ENCODE assay signal across 8 cellular contexts in the genomic region with DNA sequence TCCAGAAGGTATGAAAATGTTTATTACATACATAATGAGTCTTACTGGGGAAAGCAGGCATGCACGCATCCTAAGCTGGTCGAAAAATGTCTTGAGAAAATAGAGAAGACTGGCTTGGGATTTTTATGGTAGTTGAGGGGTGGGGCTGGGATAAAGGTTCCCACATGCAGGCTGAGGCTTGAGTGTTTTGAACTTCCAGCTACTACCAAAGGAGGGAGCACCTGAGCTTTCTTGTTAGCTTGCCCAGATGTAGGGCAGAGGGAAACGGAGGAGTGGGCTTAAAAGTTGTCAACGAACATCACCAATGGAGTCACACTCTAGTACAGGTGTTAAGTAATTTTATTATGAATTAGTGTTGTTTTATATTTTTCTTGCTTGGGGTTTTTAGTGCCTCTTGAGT. TPM values are rescaled to one million over a fixed set of nuclear protein-coding genes. Genes with fewer than 3 reads are reported as not detected.
DNase-seq lines count a peak whose midpoint lies in the region; ATAC-seq and TF ChIP-seq lines count a peak whose summit lies in the region.

No MANE protein-coding gene starts in this region.

- H3K4me2 ChIP-seq in OCI-LY1 (ENCODE audit: low read length) = no peak overlapping the region

- H2AFZ ChIP-seq in OCI-LY1 (ENCODE audit: low read length) = no peak overlapping the region

- H3K4me3 Mint-ChIP-seq in Calu3 (ENCODE audit: low read depth, unreplicated experiment) = no peak overlapping the region
- no peak overlapping the region for H3K4me3 Mint-ChIP-seq in activated naive CD4-positive, alpha-beta T cell treated with anti-CD3 and anti-CD28 coated beads, Interleukin-2, amount 10 ng/mL, durations not matched to agents 7 days and 5 days

- peak; percentile 64 for TF ChIP-seq CTCF in Calu3 (IDR thresholded peaks at IDR 0.05; ENCODE audit: unreplicated experiment)
- peak; percentile 42; the same call in 1 of the 2 replicates for TF ChIP-seq CTCF in OCI-LY1 (IDR thresholded peaks at IDR 0.05; ENCODE audit: low read length)

- H3K9me2 ChIP-seq in OCI-LY1 (ENCODE audit: low read depth, low read length) = no peaks in the 10 kb centered on the region

- no peaks in the 10 kb centered on the region for H3K27me3 Mint-ChIP-seq in Calu3 (ENCODE audit: unreplicated experiment)
- no peaks in the 10 kb centered on the region for H3K27me3 Mint-ChIP-seq in activated naive CD4-positive, alpha-beta T cell treated with anti-CD3 and anti-CD28 coated beads, Interleukin-2, amount 10 ng/mL, durations not matched to agents 7 days and 5 days

- H3K9me3 ChIP-seq in OCI-LY1 (ENCODE audit: low read length) (no peaks in the 10 kb centered on the region), iPS DF 6.9 (ENCODE audit: control insufficient read depth, insufficient read depth, low read length) (no peaks in the 10 kb centered on the region)

- BruUV-seq in Calu3 (replicated peaks; lab: Mats Ljungman, UMichigan) = no TSS peak

- H3K9ac ChIP-seq in OCI-LY1 (ENCODE audit: low read length) = no peak overlapping the region

- no peak overlapping the region for H3K27ac ChIP-seq in OCI-LY1 (ENCODE audit: low read depth, low read length, poor library complexity, severe bottlenecking)
- H3K27ac ChIP-seq in iPS DF 6.9 (ENCODE audit: low read length) = no peak overlapping the region

- WGBS in iPS DF 6.9 (ENCODE audit: insufficient coverage, insufficient read length) = no CpG with 5 or more reads among the region's 4 CpGs

- H3K36me3 Mint-ChIP-seq in Calu3 (ENCODE audit: insufficient read depth, unreplicated experiment) = no peaks in the 10 kb centered on the region
- no peaks in the 10 kb centered on the region for H3K36me3 Mint-ChIP-seq in activated naive CD4-positive, alpha-beta T cell treated with anti-CD3 and anti-CD28 coated beads, Interleukin-2, amount 10 ng/mL, durations not matched to agents 7 days and 5 days

- H3F3A ChIP-seq in OCI-LY1 (ENCODE audit: insufficient read depth, low read length) = no peaks in the 10 kb centered on the region

- DNase-seq in Calu3 = peak; percentile 33
- DNase-seq in H4 (ENCODE audit: low spot score) = peak; percentile 21
- peak; percentile 18 for DNase-seq in iPS DF 6.9 (ENCODE audit: low read depth, low spot score)
- DNase-seq in posterior cingulate gyrus = no peak
- DNase-seq in activated naive CD4-positive, alpha-beta T cell treated with anti-CD3 and anti-CD28 coated beads, Interleukin-2, amount 10 ng/mL, durations not matched to agents 7 days and 5 days = no peak

- no peaks in the 10 kb centered on the region for H3K36me3 ChIP-seq in OCI-LY1 (ENCODE audit: insufficient read depth, low read length)
- no peaks in the 10 kb centered on the region for H3K36me3 ChIP-seq in iPS DF 6.9 (ENCODE audit: control insufficient read depth, insufficient read depth, low read length)

- intact Hi-C loops in Calu3 (cut with micrococcal nuclease; ENCODE audit: unreplicated experiment) (loop anchor here (1.0 kb wide), 1 partner anchor 67 kb away; a partner anchor contains a TSS), posterior cingulate gyrus (cut with DNase I) (no loop called here)

- no peaks in the 10 kb centered on the region for H3K4me1 Mint-ChIP-seq in Calu3 (ENCODE audit: low read depth, unreplicated experiment)
- H3K4me1 Mint-ChIP-seq in activated naive CD4-positive, alpha-beta T cell treated with anti-CD3 and anti-CD28 coated beads, Interleukin-2, amount 10 ng/mL, durations not matched to agents 7 days and 5 days = no peaks in the 10 kb centered on the region

- no peaks in the 10 kb centered on the region for H4K20me1 ChIP-seq in OCI-LY1 (ENCODE audit: insufficient read depth, low read length)

- H3K27ac Mint-ChIP-seq in Calu3 (ENCODE audit: unreplicated experiment) = no peak overlapping the region
- no peak overlapping the region for H3K27ac Mint-ChIP-seq in activated naive CD4-positive, alpha-beta T cell treated with anti-CD3 and anti-CD28 coated beads, Interleukin-2, amount 10 ng/mL, durations not matched to agents 7 days and 5 days

- H3K4me3 ChIP-seq in OCI-LY1 (ENCODE audit: low read depth, low read length, poor library complexity, severe bottlenecking) = no peak overlapping the region
- no peak overlapping the region for H3K4me3 ChIP-seq in iPS DF 6.9 (ENCODE audit: low read length)

- no peaks in the 10 kb centered on the region for H3K9me3 Mint-ChIP-seq in Calu3 (ENCODE audit: low read depth, unreplicated experiment)
- no peaks in the 10 kb centered on the region for H3K9me3 Mint-ChIP-seq in activated naive CD4-positive, alpha-beta T cell treated with anti-CD3 and anti-CD28 coated beads, Interleukin-2, amount 10 ng/mL, durations not matched to agents 7 days and 5 days

- CTCF ChIA-PET in Calu3 (lab: Charles Lee) = interaction anchor here (0.8 to 1.0 kb wide), 2 partner anchors 22 to 67 kb away, joined by 5 to 12 read pairs; a partner anchor contains a TSS
- CTCF ChIA-PET in activated naive CD4-positive, alpha-beta T cell treated with anti-CD3 and anti-CD28 coated beads, Interleukin-2, amount 10 ng/mL, durations not matched to agents 7 days and 5 days (lab: Charles Lee) = interaction anchor here (0.6 to 2.1 kb wide), 5 partner anchors 8 to 137 kb away, joined by 3 to 7 read pairs (median 3); a partner anchor contains a TSS

- H3K27me3 ChIP-seq in OCI-LY1 (ENCODE audit: insufficient read depth, low read length) (no peaks in the 10 kb centered on the region), iPS DF 6.9 (ENCODE audit: control insufficient read depth, insufficient read depth, low read length) (no peaks in the 10 kb centered on the region)

- no peaks in the 10 kb centered on the region for H3K79me2 ChIP-seq in OCI-LY1 (ENCODE audit: insufficient read depth, low read length)

- ATAC-seq in HG02840 (IDR thresholded peaks at IDR 0.05; ENCODE audit: low FRiP score, unreplicated experiment) = no peak
- ATAC-seq in GM21723 (IDR thresholded peaks at IDR 0.05; ENCODE audit: unreplicated experiment) = no peak

- H3K4me1 ChIP-seq in OCI-LY1 (ENCODE audit: insufficient read depth, low read length, severe bottlenecking) (no peaks in the 10 kb centered on the region), iPS DF 6.9 (ENCODE audit: control insufficient read depth, insufficient read depth, low read length) (no peaks in the 10 kb centered on the region)

RNA-seq across cellular contexts. Expression of a gene that starts 39.6 kb away (rescaled TPM):
- 0.78 and 1.2 TPM in 2 replicates for total RNA-seq in Calu3 (2022)
- 67.8 and 72.3 TPM in 2 replicates for total RNA-seq in H4 (2014; rRNA removed; shearing (Covaris generic))

Comparison
In these comparisons a context has a peak if more than half of its experiments do, and no peak if none do; other contexts are left out.
1. DNase-seq: peak in Calu3 (single experiment), H4 (single experiment) and iPS DF 6.9 (single experiment); none in posterior cingulate gyrus (0 of 10) and activated naive CD4-positive, alpha-beta T cell treated with anti-CD3 and anti-CD28 coated beads, Interleukin-2, amount 10 ng/mL, durations not matched to agents 7 days and 5 days (single experiment).
2. RNA of a gene that starts 39.6 kb away (total RNA-seq): 67.8 to 72.3 TPM in H4; 0.78 to 1.2 TPM in Calu3; every median in the first group is over 10 times any median in the second.